8 cellular contexts compared by ENCODE assay signal in the genomic region with DNA sequence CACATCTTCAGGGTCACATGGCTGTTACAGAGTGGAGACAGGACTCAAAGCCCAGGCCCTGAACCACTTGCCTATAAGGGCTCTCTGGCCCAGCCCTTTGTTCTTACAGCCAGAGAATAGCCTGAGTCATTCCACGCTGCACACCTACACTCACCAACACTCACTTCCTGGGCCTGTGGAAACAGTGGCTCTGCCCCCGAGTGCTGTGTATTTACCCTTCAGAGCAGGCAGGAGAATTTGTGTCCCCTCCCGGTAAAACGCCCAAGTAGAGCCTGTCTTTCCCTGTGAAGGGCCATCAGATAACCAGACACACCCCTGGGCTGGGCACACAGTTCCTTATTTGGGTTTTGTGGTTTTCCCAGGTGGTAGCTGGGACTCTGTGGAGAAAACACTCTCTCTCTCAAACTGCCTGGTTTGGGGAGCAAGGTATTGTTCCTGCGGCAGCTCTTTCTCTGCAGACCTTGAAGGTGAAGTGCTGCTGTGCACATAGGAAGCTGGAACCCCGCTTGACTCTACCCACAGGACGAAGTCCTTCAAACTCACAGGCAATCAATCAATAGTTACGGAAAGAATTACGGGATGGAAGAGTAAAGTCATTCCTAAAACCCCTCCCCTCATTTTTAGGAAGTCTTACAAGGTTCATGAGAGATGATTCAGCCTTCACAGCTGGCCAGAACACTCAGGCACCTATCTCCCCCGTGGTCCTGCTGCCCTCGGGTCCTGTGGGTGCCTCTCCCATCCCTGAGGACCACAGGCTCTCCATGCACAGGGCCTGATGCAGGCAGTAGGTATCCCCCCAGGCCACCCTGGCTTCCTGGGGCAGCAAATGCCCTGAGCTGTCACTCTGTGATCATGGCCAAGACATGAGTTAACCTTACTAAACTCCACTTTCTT. TPM values are rescaled to one million over a fixed set of nuclear protein-coding genes. Genes with fewer than 3 reads are reported as not detected.
DNase-seq lines count a peak whose midpoint lies in the region; ATAC-seq lines count a peak whose summit lies in the region.
"Had no signal": no experiment of that assay in that cellular context is flagged by ENCODE, and none has a peak within 500 bp of the region (broad histone marks: within the 10 kb centered on the region; RNA-seq: fewer than 3 reads in every experiment).

No MANE protein-coding gene starts in this region.

- H3K9me3 Mint-ChIP-seq in activated CD4-positive, alpha-beta T cell treated with anti-CD3 and anti-CD28 coated beads, Interleukin-2, amount 10 ng/mL, durations not matched to agents 7 days and 5 days, result no peaks in the 10 kb centered on the region

- peaks cover 22% of the 10 kb centered on the region for H3K27me3 Mint-ChIP-seq in activated CD4-positive, alpha-beta T cell treated with anti-CD3 and anti-CD28 coated beads, Interleukin-2, amount 10 ng/mL, durations not matched to agents 7 days and 5 days

- H3K4me1 Mint-ChIP-seq in activated CD4-positive, alpha-beta T cell treated with anti-CD3 and anti-CD28 coated beads, Interleukin-2, amount 10 ng/mL, durations not matched to agents 7 days and 5 days, result peaks cover 42% of the 10 kb centered on the region

- no peaks in the 10 kb centered on the region for H3K36me3 Mint-ChIP-seq in activated CD4-positive, alpha-beta T cell treated with anti-CD3 and anti-CD28 coated beads, Interleukin-2, amount 10 ng/mL, durations not matched to agents 7 days and 5 days (ENCODE audit: low read depth)

- no peak overlapping the region for H3K4me3 Mint-ChIP-seq in activated CD4-positive, alpha-beta T cell treated with anti-CD3 and anti-CD28 coated beads, Interleukin-2, amount 10 ng/mL, durations not matched to agents 7 days and 5 days

- DNase-seq in KBM-7 (peak; percentile 55), glomerular visceral epithelial cell (ENCODE audit: extremely low spot score) (peak; percentile 43), hepatic stellate cell (ENCODE audit: low spot score) (no peak), NCI-H1694 (lab: John Stamatoyannopoulos, UW) (no peak)
- DNase-seq in activated CD4-positive, alpha-beta T cell treated with anti-CD3 and anti-CD28 coated beads, Interleukin-2, amount 10 ng/mL, durations not matched to agents 7 days and 5 days, result peak; percentile 41
- peak; percentile 51 to 67 for DNase-seq in stimulated activated CD8-positive, alpha-beta memory T cell treated with anti-CD3 and anti-CD28 coated beads, Interleukin-15, amount 100 ng/mL, for 48 hours (ENCODE audit: low read depth in 2 of 2)

- no peak for ATAC-seq in HG02938 (IDR thresholded peaks at IDR 0.05; ENCODE audit: unreplicated experiment)

- POLR2A ChIA-PET in activated CD4-positive, alpha-beta T cell treated with anti-CD3 and anti-CD28 coated beads, Interleukin-2, amount 10 ng/mL, durations not matched to agents 7 days and 5 days (lab: Charles Lee), result no interaction called here

- in situ Hi-C loops in KBM-7 (cut with MboI; ENCODE audit: low pct_unique_long_range_greater_than_20kb, low sequenced_read_pairs), result no loop called here

- H3K27ac Mint-ChIP-seq in activated CD4-positive, alpha-beta T cell treated with anti-CD3 and anti-CD28 coated beads, Interleukin-2, amount 10 ng/mL, durations not matched to agents 7 days and 5 days, result no peak overlapping the region

- CTCF ChIA-PET in activated CD4-positive, alpha-beta T cell treated with anti-CD3 and anti-CD28 coated beads, Interleukin-2, amount 10 ng/mL, durations not matched to agents 7 days and 5 days (lab: Charles Lee), result interaction anchor here (0.9 to 1.3 kb wide), 2 partner anchors 8 to 11 kb away, joined by 3 read pairs; no protein-coding TSS in a partner anchor

RNA-seq across cellular contexts. Expression of a gene that starts 20.3 kb away (rescaled TPM):
- total RNA-seq in activated CD4-positive, alpha-beta T cell treated with anti-CD3 and anti-CD28 coated beads, Interleukin-2, amount 10 ng/mL, durations not matched to agents 7 days and 5 days, result under 1 TPM; 0.17 to 0.19 TPM

RNA-seq across cellular contexts. Expression of a gene that starts 59.7 kb away (rescaled TPM):
- not detected for total RNA-seq in activated CD4-positive, alpha-beta T cell treated with anti-CD3 and anti-CD28 coated beads, Interleukin-2, amount 10 ng/mL, durations not matched to agents 7 days and 5 days
- total RNA-seq: Peyer's patch had no signal

Comparison
In these comparisons a context has a peak if more than half of its experiments do, and no peak if none do; other contexts are left out.
1. DNase-seq: peak in KBM-7 (single experiment), activated CD4-positive, alpha-beta T cell treated with anti-CD3 and anti-CD28 coated beads, Interleukin-2, amount 10 ng/mL, durations not matched to agents 7 days and 5 days (single experiment), glomerular visceral epithelial cell (single experiment) and stimulated activated CD8-positive, alpha-beta memory T cell treated with anti-CD3 and anti-CD28 coated beads, Interleukin-15, amount 100 ng/mL, for 48 hours (2 of 2); none in hepatic stellate cell (single experiment) and NCI-H1694 (single experiment).